17 cellular contexts compared by ENCODE assay signal in genomic region chr6:37039958-37040357, GRCh38. TPM values are rescaled to one million over a fixed set of nuclear protein-coding genes. Genes with fewer than 3 reads are reported as not detected.
"Had no signal": no experiment of that assay in that cellular context is flagged by ENCODE, and none has a peak within 500 bp of the region (broad histone marks: within the 10 kb centered on the region; RNA-seq: fewer than 3 reads in every experiment).

No MANE protein-coding gene starts in this region.

- H3K27ac Mint-ChIP-seq: activated T-helper 1 cell treated with anti-CD3 and anti-CD28 coated beads, Interleukin-12 subunit alpha, Interleukin-12 subunit beta, Interleukin-2, Interleukin-4 antibody, amounts not matched to agents 30 ng/mL and 10 ng/mL and 1 ng/mL, durations not matched to agents 14 hours and 24 hours and 36 hours had no signal

- H3K36me3 ChIP-seq: adrenal gland, colonic mucosa, heart left ventricle, stomach, thoracic aorta had no signal

- H3K27me3 ChIP-seq: adrenal gland, colonic mucosa, heart left ventricle, stomach had no signal

- ATAC-seq: activated CD4-positive, CD25-positive, alpha-beta regulatory T cell treated with anti-CD3 and anti-CD28 coated beads, Interleukin-2, amount 50 U/mL, for 24 hours; left lobe of liver had no signal

- H3K4me3 Mint-ChIP-seq: activated T-helper 1 cell treated with anti-CD3 and anti-CD28 coated beads, Interleukin-12 subunit alpha, Interleukin-12 subunit beta, Interleukin-2, Interleukin-4 antibody, amounts not matched to agents 30 ng/mL and 10 ng/mL and 1 ng/mL, durations not matched to agents 14 hours and 24 hours and 36 hours had no signal

- DNase-seq: activated naive CD4-positive, alpha-beta T cell treated with Interleukin-2 at 50 U/mL for 16 hours; adrenal gland; colonic mucosa; foreskin melanocyte; heart left ventricle; mammary epithelial cell; stimulated activated CD4-positive, alpha-beta T cell treated with anti-CD3 and anti-CD28 coated beads, Interleukin-4, amount 100 ng/mL, for 1 hour; stimulated activated CD8-positive, alpha-beta memory T cell treated with anti-CD3 and anti-CD28 coated beads, Interleukin-4, amount 100 ng/mL, for 48 hours; stomach; T-helper 2 cell had no signal

- H3K4me3 ChIP-seq: adrenal gland, colonic mucosa, heart left ventricle, stomach, thoracic aorta had no signal

- H3K9me3 ChIP-seq: adrenal gland, colonic mucosa, heart left ventricle, stomach, thoracic aorta had no signal

- H3K27ac ChIP-seq: adrenal gland, colonic mucosa, heart left ventricle, stomach, thoracic aorta had no signal

RNA-seq across cellular contexts. Expression of gene FGD2, which starts 34.5 kb away (rescaled TPM):
- total RNA-seq: endothelial cell of umbilical vein, mammary epithelial cell, osteocyte had no signal
- polyA plus RNA-seq: endothelial cell of umbilical vein, mammary epithelial cell, neural cell had no signal
